In the genomic region with DNA sequence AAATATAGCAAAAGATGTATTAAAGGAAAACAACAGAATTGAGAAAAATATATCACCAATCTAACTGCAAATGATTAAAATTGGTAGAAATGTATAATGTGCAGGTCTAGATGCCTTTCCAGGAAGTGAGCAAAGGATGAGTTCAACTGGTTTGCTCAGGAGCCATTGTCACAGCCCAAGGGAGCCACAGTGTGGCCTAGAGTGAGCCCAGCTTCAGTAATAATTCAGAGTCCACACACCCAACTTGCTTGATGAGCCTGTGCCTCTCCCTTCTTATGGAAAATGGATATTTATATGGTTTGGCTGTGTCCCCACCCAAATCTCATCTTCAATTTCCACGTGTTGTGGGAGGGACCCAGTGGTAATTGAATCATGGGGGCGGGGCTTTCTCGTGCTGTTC, we compare ENCODE assay signal across 23 cellular contexts.
DNase-seq lines count a peak whose midpoint lies in the region; ATAC-seq, FAIRE-seq and TF ChIP-seq lines count a peak whose summit lies in the region.
"Had no signal": no experiment of that assay in that cellular context is flagged by ENCODE, and none has a peak within 500 bp of the region (broad histone marks: within the 10 kb centered on the region; RNA-seq: fewer than 3 reads in every experiment).

No MANE protein-coding gene starts in this region.

- TF ChIP-seq EP300 in A549 (IDR thresholded peaks at IDR 0.05) = no peak
- TF ChIP-seq EP300 in tibial nerve (IDR thresholded peaks at IDR 0.05) = no peak

- no peak overlapping the region for H3K27ac ChIP-seq in A549
- peak overlapping the region; percentile 94; the same call in 1 of the 2 replicates for H3K27ac ChIP-seq in PC-3 (ENCODE audit: low read length)
- H3K27ac ChIP-seq in epithelial cell of prostate = peak overlapping the region; percentile 96
- H3K27ac ChIP-seq in mesendoderm (ENCODE audit: low read depth, low read length) = no peak overlapping the region
- H3K27ac ChIP-seq in tibial nerve = no peak overlapping the region
- H3K27ac ChIP-seq: left lung had no signal

- FAIRE-seq in A549 (lab: Jason Lieb, UNC) = no peak

- POLR2A ChIA-PET in A549 (lab: Yijun Ruan, JAX) (no interaction called here), PC-3 (lab: Charles Lee; ENCODE audit: unreplicated experiment) (interaction anchor here (0.5 to 0.6 kb wide), 2 partner anchors 25 to 1078 kb away, joined by 3 to 4 read pairs; no protein-coding TSS in a partner anchor)

- H3K4me3 ChIP-seq in A549 (no peak overlapping the region), GM12865 (ENCODE audit: low read depth, low read length) (no peak overlapping the region), PC-3 (ENCODE audit: low read length) (no peak overlapping the region), mesendoderm (ENCODE audit: low read length) (no peak overlapping the region), tibial nerve (no peak overlapping the region)
- H3K4me3 ChIP-seq: left lung had no signal

- H4K20me1 ChIP-seq in PC-3 (ENCODE audit: low read length) = no peaks in the 10 kb centered on the region

- no peak for TF ChIP-seq POLR2A in A549 (IDR thresholded peaks at IDR 0.05; ENCODE audit: low read length)
- no peak for TF ChIP-seq POLR2A in tibial nerve (IDR thresholded peaks at IDR 0.05)

- no peak overlapping the region for H3K4me3 Mint-ChIP-seq in activated T-cell treated with anti-CD3 and anti-CD28 coated beads, Interleukin-2, amount 50 U/mL, for 24 hours
- H3K4me3 Mint-ChIP-seq: activated naive CD8-positive, alpha-beta T cell treated with anti-CD3 and anti-CD28 coated beads, Interleukin-2, amount 10 ng/mL, durations not matched to agents 7 days and 5 days; HFFc6 had no signal

- H3K4me1 Mint-ChIP-seq in activated T-cell treated with anti-CD3 and anti-CD28 coated beads, Interleukin-2, amount 50 U/mL, for 24 hours (ENCODE audit: low read depth) = no peaks in the 10 kb centered on the region
- H3K4me1 Mint-ChIP-seq: activated naive CD8-positive, alpha-beta T cell treated with anti-CD3 and anti-CD28 coated beads, Interleukin-2, amount 10 ng/mL, durations not matched to agents 7 days and 5 days had no signal

- peaks cover 21% of the 10 kb centered on the region for H3K4me1 ChIP-seq in A549
- peaks cover 40% of the 10 kb centered on the region for H3K4me1 ChIP-seq in PC-3 (ENCODE audit: insufficient read depth, low read length)
- H3K4me1 ChIP-seq in mesendoderm (ENCODE audit: control insufficient read depth, low read depth, low read length) = no peaks in the 10 kb centered on the region
- peaks cover 0 to 9% (median 0%) of the 10 kb centered on the region in 4 donors for H3K4me1 ChIP-seq in tibial nerve
- H3K4me1 ChIP-seq: left lung had no signal

- H3K56ac ChIP-seq in mesendoderm (ENCODE audit: low read length) = no peak overlapping the region

- H2BK15ac ChIP-seq in mesendoderm (replicated peaks; ENCODE audit: low read depth) = no peak overlapping the region

- no peaks in the 10 kb centered on the region for H3K36me3 Mint-ChIP-seq in activated T-cell treated with anti-CD3 and anti-CD28 coated beads, Interleukin-2, amount 50 U/mL, for 24 hours (ENCODE audit: low read depth)
- H3K36me3 Mint-ChIP-seq: activated naive CD8-positive, alpha-beta T cell treated with anti-CD3 and anti-CD28 coated beads, Interleukin-2, amount 10 ng/mL, durations not matched to agents 7 days and 5 days had no signal

- no peak overlapping the region for H3K18ac ChIP-seq in mesendoderm (ENCODE audit: low read length)

- TF ChIP-seq RAD21 in A549 (conservative IDR thresholded peaks at IDR 0.05 in 1 of 2, IDR thresholded peaks at IDR 0.05 in 1 of 2) = peak; percentile 40 to 47

- H3K9me2 ChIP-seq in PC-3 (replicated peaks; ENCODE audit: low read length) = no peaks in the 10 kb centered on the region

- H3K79me1 ChIP-seq in mesendoderm (ENCODE audit: low read length) = no peaks in the 10 kb centered on the region

- no peak overlapping the region for H2BK120ac ChIP-seq in mesendoderm (ENCODE audit: low read depth, low read length)

- H3K4me2 ChIP-seq in A549 (no peak overlapping the region), PC-3 (ENCODE audit: low read length) (no peak overlapping the region), mesendoderm (ENCODE audit: low read length) (no peak overlapping the region)

- intact Hi-C loops in PC-3 (cut with micrococcal nuclease) = loop anchor here (1.0 kb wide), 1 partner anchor 241 kb away; no protein-coding TSS in a partner anchor

- no peak overlapping the region for H2BK5ac ChIP-seq in mesendoderm (ENCODE audit: low read length)

- ATAC-seq in A549 (no peak), PC-3 (no peak)
- ATAC-seq: left lung, sciatic nerve had no signal

- H2AK5ac ChIP-seq in mesendoderm (ENCODE audit: low read length) = no peak overlapping the region

- 58% methylated on average over 3 of the region's 3 CpGs for WGBS in A549 (ENCODE audit: missing lambda C conversion rate)
- WGBS in mesendoderm (ENCODE audit: extremely low coverage, insufficient coverage, low lambda C conversion rate) = no CpG with 5 or more reads among the region's 3 CpGs
- 73% methylated on average over 3 of the region's 3 CpGs for WGBS in tibial nerve, 2 donors

- CTCF ChIA-PET in A549 (lab: Yijun Ruan, JAX) (interaction anchor here (10.0 kb wide), 1 partner anchor 26 kb away, joined by 89 read pairs; no protein-coding TSS in a partner anchor), PC-3 (lab: Charles Lee) (no interaction called here)

- no peak overlapping the region for H3K27ac Mint-ChIP-seq in activated T-cell treated with anti-CD3 and anti-CD28 coated beads, Interleukin-2, amount 50 U/mL, for 24 hours
- H3K27ac Mint-ChIP-seq: activated naive CD8-positive, alpha-beta T cell treated with anti-CD3 and anti-CD28 coated beads, Interleukin-2, amount 10 ng/mL, durations not matched to agents 7 days and 5 days had no signal

- peaks cover 5% of the 10 kb centered on the region for H3K27me3 Mint-ChIP-seq in activated T-cell treated with anti-CD3 and anti-CD28 coated beads, Interleukin-2, amount 50 U/mL, for 24 hours

- no peak overlapping the region for H3K23ac ChIP-seq in mesendoderm (ENCODE audit: low read length)

- TF ChIP-seq CTCF in A549 (IDR thresholded peaks at IDR 0.05) = no peak
- no peak for TF ChIP-seq CTCF in GM12865 (IDR thresholded peaks at IDR 0.05; ENCODE audit: insufficient read depth, low read depth, low read length, missing control alignments)
- peak; percentile 36; the same call in 1 of the 2 replicates for TF ChIP-seq CTCF in PC-3 (conservative IDR thresholded peaks at IDR 0.05; ENCODE audit: low read depth, low read length)
- no peak for TF ChIP-seq CTCF in tibial nerve (IDR thresholded peaks at IDR 0.05)

- DNase-seq in A549 (ENCODE audit: low read depth in 1 of 2, low spot score in 1 of 2) = no peak
- DNase-seq in GM12865 (ENCODE audit: low read depth) = peak; percentile 16
- DNase-seq in PC-3 = peak; percentile 59
- no peak for DNase-seq in epithelial cell of prostate (ENCODE audit: low read depth, low spot score)
- no peak for DNase-seq in activated T-cell treated with anti-CD3 and anti-CD28 coated beads, Interleukin-2, amount 50 U/mL, for 24 hours
- DNase-seq in mesendoderm = no peak
- no peak for DNase-seq in SW480 (ENCODE audit: low spot score)
- no peak for DNase-seq in tibial nerve (ENCODE audit: low spot score in 2 of 2)
- DNase-seq: activated CD4-positive, alpha-beta T cell treated with anti-CD3 and anti-CD28 coated beads for 4 hours; activated naive CD8-positive, alpha-beta T cell treated with anti-CD3 and anti-CD28 coated beads, Interleukin-2, amount 10 ng/mL, durations not matched to agents 7 days and 5 days; activated T-cell treated with anti-CD3 and anti-CD28 coated beads for 4 hours; caudate nucleus; COR-L47; effector CD8-positive, alpha-beta T cell; foreskin fibroblast; GF-D8; HFFc6; left lung; occipital lobe; SHP77 treated with DMSO at 0.1 percent for 48 hours; stimulated activated CD4-positive, alpha-beta T cell treated with anti-CD3 and anti-CD28 coated beads, Interleukin-1b, Interleukin-23, amount 100 ng/mL, for 48 hours; substantia nigra had no signal

- H3F3A ChIP-seq in PC-3 (ENCODE audit: low read length, unreplicated experiment) = no peaks in the 10 kb centered on the region

- H2AFZ ChIP-seq in PC-3 (ENCODE audit: low read length) = no peak overlapping the region

- H3K9ac ChIP-seq in PC-3 (ENCODE audit: low read length) (0 out of 2 replicates have a peak overlapping the region, but pooled peaks have one; percentile 3), mesendoderm (ENCODE audit: low read length) (no peak overlapping the region)

- no peaks in the 10 kb centered on the region for H3K9me3 ChIP-seq in A549
- no peaks in the 10 kb centered on the region for H3K9me3 ChIP-seq in PC-3 (ENCODE audit: low read length)
- H3K9me3 ChIP-seq in tibial nerve = no peaks in the 10 kb centered on the region
- H3K9me3 ChIP-seq: left lung had no signal

- H3K4ac ChIP-seq in mesendoderm (ENCODE audit: low read depth, low read length) = no peak overlapping the region

- no peaks in the 10 kb centered on the region for H3K36me3 ChIP-seq in PC-3 (ENCODE audit: low read depth, low read length)
- no peaks in the 10 kb centered on the region for H3K36me3 ChIP-seq in mesendoderm (ENCODE audit: control insufficient read depth, insufficient read depth, low read length)
- H3K36me3 ChIP-seq in tibial nerve = no peaks in the 10 kb centered on the region
- H3K36me3 ChIP-seq: left lung had no signal

- no peak overlapping the region for H4K8ac ChIP-seq in mesendoderm (ENCODE audit: low read depth, low read length)

- H3K27me3 ChIP-seq in PC-3 (ENCODE audit: low read length) (no peaks in the 10 kb centered on the region), mesendoderm (ENCODE audit: insufficient read depth, low read length, poor library complexity) (no peaks in the 10 kb centered on the region), tibial nerve (no peaks in the 10 kb centered on the region)
- H3K27me3 ChIP-seq: left lung had no signal

- BruUV-seq in PC-3 (replicated peaks; lab: Mats Ljungman, UMichigan) = no TSS peak

- H3K79me2 ChIP-seq in PC-3 (ENCODE audit: low read length) = no peaks in the 10 kb centered on the region
- H3K79me2 ChIP-seq in mesendoderm (ENCODE audit: control insufficient read depth, insufficient read depth, low read length) = no peaks in the 10 kb centered on the region

- H4K5ac ChIP-seq in mesendoderm (ENCODE audit: low read length) = no peak overlapping the region

- H3K9me3 Mint-ChIP-seq in activated T-cell treated with anti-CD3 and anti-CD28 coated beads, Interleukin-2, amount 50 U/mL, for 24 hours = no peaks in the 10 kb centered on the region
- H3K9me3 Mint-ChIP-seq: activated naive CD8-positive, alpha-beta T cell treated with anti-CD3 and anti-CD28 coated beads, Interleukin-2, amount 10 ng/mL, durations not matched to agents 7 days and 5 days; HFFc6 had no signal

TF ChIP-seq in A549, 52 proteins besides CTCF, POLR2A, EP300 and RAD21:
- TF ChIP-seq SMC3 (IDR thresholded peaks at IDR 0.05) (0 out of 3 replicates have a peak, but pooled peaks have one; percentile 21), ESRRA (IDR thresholded peaks at IDR 0.05; ENCODE audit: borderline replicate concordance, low read length) (no peak), ZSCAN20 (CRISPR knock-in tag; IDR thresholded peaks at IDR 0.05) (no peak), RFX5 (IDR thresholded peaks at IDR 0.05) (no peak)
- TF ChIP-seq, protein P1, sequence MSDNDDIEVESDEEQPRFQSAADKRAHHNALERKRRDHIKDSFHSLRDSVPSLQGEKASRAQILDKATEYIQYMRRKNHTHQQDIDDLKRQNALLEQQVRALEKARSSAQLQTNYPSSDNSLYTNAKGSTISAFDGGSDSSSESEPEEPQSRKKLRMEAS (IDR thresholded peaks at IDR 0.05) = no peak

Comparison
In these comparisons a context has a peak if more than half of its experiments do, and no peak if none do; other contexts are left out.
1. DNase-seq: peak in GM12865 (single experiment) and PC-3 (single experiment); none in A549 (0 of 2), epithelial cell of prostate (single experiment), activated T-cell treated with anti-CD3 and anti-CD28 coated beads, Interleukin-2, amount 50 U/mL, for 24 hours (single experiment), mesendoderm (single experiment), SW480 (single experiment) and tibial nerve (0 of 2).
2. H3K27ac ChIP-seq: peak in PC-3 (single experiment) and epithelial cell of prostate (single experiment); none in A549 (0 of 2), mesendoderm (single experiment) and tibial nerve (0 of 4).